17 cellular contexts compared by ENCODE assay signal in genomic region chr16:88869673-88869980, GRCh38. TPM values are rescaled to one million over a fixed set of nuclear protein-coding genes. Genes with fewer than 3 reads are reported as not detected.
DNase-seq lines count a peak whose midpoint lies in the region; ATAC-seq, FAIRE-seq and TF ChIP-seq lines count a peak whose summit lies in the region.
"Had no signal": no experiment of that assay in that cellular context is flagged by ENCODE, and none has a peak within 500 bp of the region (broad histone marks: within the 10 kb centered on the region; RNA-seq: fewer than 3 reads in every experiment).

No MANE protein-coding gene starts in this region.

- H4K91ac ChIP-seq in neuronal stem cell (ENCODE audit: low read depth, low read length, poor library complexity): no peak overlapping the region

- no peaks in the 10 kb centered on the region for H4K20me1 ChIP-seq in GM23248 (ENCODE audit: insufficient read depth)

- H3K9ac ChIP-seq in GM23248 (no peak overlapping the region), neuronal stem cell (ENCODE audit: low read depth, low read length, poor library complexity) (no peak overlapping the region)

- no peak overlapping the region for H2BK15ac ChIP-seq in neuronal stem cell (ENCODE audit: low read length)

- peak overlapping the region; percentile 25 for H3K23ac ChIP-seq in neuronal stem cell (ENCODE audit: low read depth, low read length, poor library complexity)

- peak overlapping the region; percentile 93 for H2AK5ac ChIP-seq in neuronal stem cell (ENCODE audit: low read depth, low read length)

- intact Hi-C loops in heart left ventricle (cut with DNase I): loop anchor here in 2 of 10 donors (10.0 kb wide), 2 partner anchors 55 to 125 kb away; partner anchors contain the start of gene APRT (in 1 of the 2)

- H2BK120ac ChIP-seq in neuronal stem cell (ENCODE audit: low read depth, low read length): no peak overlapping the region

- TF ChIP-seq POLR2A in heart left ventricle (IDR thresholded peaks at IDR 0.05): no peak
- TF ChIP-seq POLR2A in GM12891 (IDR thresholded peaks at IDR 0.05; ENCODE audit: low read depth, low read length): no peak

- H3K4me3 ChIP-seq in GM23248: no peak overlapping the region
- no peak overlapping the region for H3K4me3 ChIP-seq in WERI-Rb-1 (ENCODE audit: low read depth, low read length)
- H3K4me3 ChIP-seq in heart left ventricle: no peak overlapping the region
- H3K4me3 ChIP-seq in neuronal stem cell (ENCODE audit: low read length in 2 of 2): no peak overlapping the region
- H3K4me3 ChIP-seq: HAP-1, PC-9, SJSA1 had no signal

- H3K18ac ChIP-seq in neuronal stem cell (ENCODE audit: low read length): no peak overlapping the region

- no peak overlapping the region for H2BK12ac ChIP-seq in neuronal stem cell (ENCODE audit: low read length)

- no peak overlapping the region for H3K4ac ChIP-seq in neuronal stem cell (ENCODE audit: low read length)

- H2AFZ ChIP-seq in GM23248 (no peak overlapping the region), neuronal stem cell (ENCODE audit: low read length) (no peak overlapping the region)
- H2AFZ ChIP-seq: PC-9 had no signal

- H3K36me3 ChIP-seq in GM23248 (ENCODE audit: low read depth) (no peaks in the 10 kb centered on the region), WERI-Rb-1 (no peaks in the 10 kb centered on the region), heart left ventricle (no peaks in the 10 kb centered on the region), neuronal stem cell (replicated peaks in 1 of 2; ENCODE audit: control insufficient read depth in 2 of 2, insufficient read depth in 2 of 2, low read length in 2 of 2) (no peaks in the 10 kb centered on the region)
- H3K36me3 ChIP-seq: HAP-1, SJSA1 had no signal

- FAIRE-seq in GM12891 (lab: Jason Lieb, UNC): no peak
- FAIRE-seq: HTR-8/SVneo had no signal

- 38 to 50% methylated on average over 7 to 9 of the region's 9 CpGs for WGBS in GM23248 (ENCODE audit: low coverage in 1 of 2, low lambda C conversion rate in 2 of 2, missing lambda C conversion rate in 2 of 2), 2 experiments
- WGBS in heart left ventricle, 4 donors: 62 to 70% (median 68%) methylated on average over 8 to 9 of the region's 9 CpGs
- WGBS in neuronal stem cell (ENCODE audit: extremely low coverage in 2 of 2, insufficient read length in 2 of 2, insufficient replicate concordance in 1 of 2), 2 donors: no CpG with 5 or more reads among the region's 9 CpGs

- H3K4me1 ChIP-seq in GM23248 (ENCODE audit: insufficient read depth) (no peaks in the 10 kb centered on the region), heart left ventricle (peaks cover 0 to 21% (median 5%) of the 10 kb centered on the region in 12 donors), neuronal stem cell (ENCODE audit: control insufficient read depth in 2 of 2, insufficient read depth in 1 of 2, low read depth in 1 of 2, low read length in 2 of 2) (peaks cover 0 to 2% of the 10 kb centered on the region in 2 donors)
- H3K4me1 ChIP-seq: HAP-1, SJSA1 had no signal

- H3F3A ChIP-seq in GM23248 (ENCODE audit: insufficient read depth): no peaks in the 10 kb centered on the region

- H3K79me2 ChIP-seq in GM23248 (ENCODE audit: insufficient read depth): no peaks in the 10 kb centered on the region

- H3K9me3 ChIP-seq in GM23248 (ENCODE audit: low read depth): no peaks in the 10 kb centered on the region
- no peaks in the 10 kb centered on the region for H3K9me3 ChIP-seq in WERI-Rb-1 (ENCODE audit: severe bottlenecking)
- no peaks in the 10 kb centered on the region for H3K9me3 ChIP-seq in heart left ventricle
- H3K9me3 ChIP-seq in neuronal stem cell (replicated peaks in 1 of 2; ENCODE audit: control insufficient read depth in 2 of 2, insufficient read depth in 1 of 2, low read depth in 1 of 2, low read length in 2 of 2): no peaks in the 10 kb centered on the region
- H3K9me3 ChIP-seq: HAP-1, SJSA1 had no signal

- in situ Hi-C loops in GM23248 (cut with MboI): no loop called here

- H2BK5ac ChIP-seq in neuronal stem cell (ENCODE audit: low read length): no peak overlapping the region

- H3K9me2 ChIP-seq in GM23248 (ENCODE audit: insufficient read depth): no peaks in the 10 kb centered on the region

- DNase-seq in GM23248 (peak; percentile 58), WERI-Rb-1 (no peak), heart left ventricle (peak in 4 of 5 donors; percentile 44 to 88 (median 67)), neuronal stem cell (ENCODE audit: low spot score) (no peak), RPMI8226 (no peak), NCI-H1436 (lab: John Stamatoyannopoulos, UW) (no peak), GM12891 (ENCODE audit: insufficient read length, low spot score) (no peak)
- DNase-seq in effector CD8-positive, alpha-beta T cell (lab: John Stamatoyannopoulos, UW): no peak
- DNase-seq: AML-193, DMS79 treated with DMSO at 0.1 percent for 48 hours, NCI-H187, NCI-H345, PC-9 had no signal

- H3K27ac ChIP-seq in GM23248: no peak overlapping the region
- H3K27ac ChIP-seq in WERI-Rb-1: peak overlapping the region; percentile 74
- peak overlapping the region in 6 of 12 donors; percentile 29 to 69 (median 64) for H3K27ac ChIP-seq in heart left ventricle
- H3K27ac ChIP-seq in neuronal stem cell (replicated peaks; ENCODE audit: low read length): no peak overlapping the region
- H3K27ac ChIP-seq: PC-9, SJSA1 had no signal

- peaks cover 11% of the 10 kb centered on the region for H3K27me3 ChIP-seq in GM23248 (replicated peaks; ENCODE audit: insufficient read depth)
- H3K27me3 ChIP-seq in WERI-Rb-1 (ENCODE audit: insufficient read depth, low read depth, severe bottlenecking): no peaks in the 10 kb centered on the region
- peaks cover 0 to 13% (median 0%) of the 10 kb centered on the region in 9 donors for H3K27me3 ChIP-seq in heart left ventricle
- H3K27me3 ChIP-seq in neuronal stem cell (ENCODE audit: control insufficient read depth in 3 of 3, insufficient read depth in 3 of 3, low read depth in 1 of 3, low read length in 3 of 3): peaks cover 0 to 69% (median 0%) of the 10 kb centered on the region in 3 experiments

- no peaks in the 10 kb centered on the region for H3K79me1 ChIP-seq in neuronal stem cell (ENCODE audit: low read depth, low read length)

- ATAC-seq in heart left ventricle: peak; percentile 87 to 94 (median 92)

- peak overlapping the region; percentile 38 for H3K14ac ChIP-seq in neuronal stem cell (ENCODE audit: low read length)

- TF ChIP-seq CTCF in WERI-Rb-1 (IDR thresholded peaks at IDR 0.05; ENCODE audit: low read depth, low read length) (no peak), heart left ventricle (IDR thresholded peaks at IDR 0.05) (no peak)

- no peak overlapping the region for H3K4me2 ChIP-seq in GM23248 (ENCODE audit: unreplicated experiment)
- H3K4me2 ChIP-seq in neuronal stem cell (ENCODE audit: insufficient read depth, low read length, poor library complexity, severe bottlenecking): peak overlapping the region; percentile 2
- H3K4me2 ChIP-seq: PC-9 had no signal

- no peak overlapping the region for H4K8ac ChIP-seq in neuronal stem cell (ENCODE audit: low read depth, low read length)

TF ChIP-seq in GM12891, 5 proteins besides CTCF, POLR2A, EP300 and RAD21:
- TF ChIP-seq POLR2AphosphoS5 (IDR thresholded peaks at IDR 0.05; ENCODE audit: low read depth, low read length): no peak
- no peak for TF ChIP-seq TAF1 (IDR thresholded peaks at IDR 0.05; ENCODE audit: low read depth, low read length)
- no peak for TF ChIP-seq POU2F2 (IDR thresholded peaks at IDR 0.05; ENCODE audit: low read depth, low read length)
- no peak for TF ChIP-seq SPI1 (IDR thresholded peaks at IDR 0.05; ENCODE audit: low read depth, low read length)

RNA-seq across cellular contexts. Expression of gene PABPN1L, which starts 3.2 kb away (rescaled TPM):
- not detected in 2 replicates for total RNA-seq in GM23248 (2014; rRNA removed; shearing (Covaris generic))
- polyA plus RNA-seq in GM23248 (2016; fragmentation: Nextera tagmentation; extraction: Ambion mirVana) (not detected in 2 replicates), heart left ventricle (not detected)
- total RNA-seq in heart left ventricle: not detected
- not detected for polyA plus RNA-seq in neuronal stem cell (2013, experiment 1 of 2)
- not detected for polyA plus RNA-seq in neuronal stem cell (2013, experiment 2 of 2)
- not detected for polyA plus RNA-seq in GM12891 (2012; ENCODE audit: low read depth, missing spikeins)
- total RNA-seq: PC-9, SJSA1 had no signal
- polyA plus RNA-seq: CD14-positive monocyte had no signal

RNA-seq across cellular contexts. Expression of gene TRAPPC2L, which starts 12.7 kb away (rescaled TPM):
- total RNA-seq in GM23248 (2014; rRNA removed; shearing (Covaris generic)): 18.7 and 20.4 TPM in 2 replicates
- polyA plus RNA-seq in GM23248 (2016; fragmentation: Nextera tagmentation; extraction: Ambion mirVana) (83.2 and 90.9 TPM in 2 replicates), heart left ventricle (10 to 100 TPM; 30.3 to 51.3 TPM)
- 10 to 100 TPM; 20.3 to 65.7 (median 44.2) TPM for total RNA-seq in heart left ventricle
- polyA plus RNA-seq in neuronal stem cell (2013, experiment 1 of 2): 57.0 TPM
- 58.2 TPM for polyA plus RNA-seq in neuronal stem cell (2013, experiment 2 of 2)
- polyA plus RNA-seq in GM12891 (2012; ENCODE audit: low read depth, missing spikeins): 81.3 TPM

RNA-seq across cellular contexts. Expression of gene GALNS, which starts 12.9 kb away (rescaled TPM):
- total RNA-seq in GM23248 (2014; rRNA removed; shearing (Covaris generic)): 21.5 and 24.0 TPM in 2 replicates
- 38.8 and 39.0 TPM in 2 replicates for polyA plus RNA-seq in GM23248 (2016; fragmentation: Nextera tagmentation; extraction: Ambion mirVana)
- total RNA-seq in heart left ventricle: 10 to 100 TPM; 10.7 to 22.7 (median 13.3) TPM
- 10 to 100 TPM; 14.1 to 16.4 TPM for polyA plus RNA-seq in heart left ventricle
- polyA plus RNA-seq in neuronal stem cell (2013, experiment 1 of 2): 9.6 TPM
- polyA plus RNA-seq in neuronal stem cell (2013, experiment 2 of 2): 9.1 TPM
- polyA plus RNA-seq in GM12891 (2012; ENCODE audit: low read depth, missing spikeins): 7.4 TPM

RNA-seq across cellular contexts. Expression of gene APRT, which starts 57.9 kb away (rescaled TPM):
- 105 and 150 TPM in 2 replicates for total RNA-seq in GM23248 (2014; rRNA removed; shearing (Covaris generic))
- polyA plus RNA-seq in GM23248 (2016; fragmentation: Nextera tagmentation; extraction: Ambion mirVana) (224 and 226 TPM in 2 replicates), heart left ventricle (100 to 1,000 TPM in 1 of 2 donors, 10 to 100 TPM in 1; 62.6 to 129 TPM)
- total RNA-seq in heart left ventricle: 10 to 100 TPM; 26.6 to 75.8 (median 44.2) TPM
- 146 TPM for polyA plus RNA-seq in neuronal stem cell (2013, experiment 1 of 2)
- 150 TPM for polyA plus RNA-seq in neuronal stem cell (2013, experiment 2 of 2)
- 182 TPM for polyA plus RNA-seq in GM12891 (2012; ENCODE audit: low read depth, missing spikeins)

Comparison
In these comparisons a context has a peak if more than half of its experiments do, and no peak if none do; other contexts are left out.
1. DNase-seq: peak in GM23248 (single experiment) and heart left ventricle (4 of 5); none in WERI-Rb-1 (single experiment), neuronal stem cell (single experiment), RPMI8226 (single experiment), effector CD8-positive, alpha-beta T cell (single experiment), NCI-H1436 (single experiment) and GM12891 (single experiment).